12 cellular contexts compared by ENCODE assay signal in the genomic region with DNA sequence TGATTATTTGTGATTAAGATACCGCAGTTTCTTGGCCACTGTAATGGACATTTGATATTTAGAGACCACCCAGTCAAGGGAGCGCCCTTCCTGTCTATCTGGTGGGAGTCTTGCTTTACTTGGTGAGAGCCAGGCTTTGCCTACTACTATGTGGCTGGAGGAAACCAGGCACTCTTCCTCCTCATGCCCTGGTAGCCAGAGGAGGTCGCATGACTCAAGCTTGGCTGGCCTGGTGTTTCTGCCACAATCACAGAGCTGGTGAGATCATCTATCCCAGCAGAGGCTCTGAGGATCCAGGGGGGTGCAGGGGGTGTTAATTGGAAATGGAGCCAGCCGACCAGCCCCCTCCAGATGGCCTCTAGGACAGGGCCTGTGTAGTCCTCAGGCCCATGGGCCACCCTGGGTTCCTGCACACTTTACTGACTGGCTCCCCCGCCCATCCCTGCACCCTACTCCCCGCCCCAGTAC. TPM values are rescaled to one million over a fixed set of nuclear protein-coding genes. Genes with fewer than 3 reads are reported as not detected.
DNase-seq lines count a peak whose midpoint lies in the region; ATAC-seq and TF ChIP-seq lines count a peak whose summit lies in the region.
"Had no signal": no experiment of that assay in that cellular context is flagged by ENCODE, and none has a peak within 500 bp of the region (broad histone marks: within the 10 kb centered on the region; RNA-seq: fewer than 3 reads in every experiment).

No MANE protein-coding gene starts in this region.

- peaks cover 11% of the 10 kb centered on the region for H3K4me1 Mint-ChIP-seq in Calu3 (ENCODE audit: low read depth, unreplicated experiment)

- H3K27me3 Mint-ChIP-seq in Calu3 (ENCODE audit: unreplicated experiment) = peaks cover under 1% of the 10 kb centered on the region
- H3K27me3 Mint-ChIP-seq: natural killer cell treated with Interleukin-12 subunit alpha and Interleukin-12 subunit beta and Interleukin-15 and Interleukin-18, amount 100 ng/mL, for 72 hours had no signal

- H3K9me3 Mint-ChIP-seq in Calu3 (ENCODE audit: low read depth, unreplicated experiment) = no peaks in the 10 kb centered on the region
- H3K9me3 Mint-ChIP-seq: natural killer cell treated with Interleukin-12 subunit alpha and Interleukin-12 subunit beta and Interleukin-15 and Interleukin-18, amount 100 ng/mL, for 72 hours had no signal

- H3K9me3 ChIP-seq in SJSA1 (replicated peaks) = 0 out of 2 replicates have a peak, but pooled peaks cover 3% of the 10 kb centered on the region

- intact Hi-C loops in Calu3 (cut with micrococcal nuclease; ENCODE audit: unreplicated experiment) = no loop called here

- no TSS peak for BruUV-seq in Calu3 (replicated peaks; lab: Mats Ljungman, UMichigan)

- H3K4me3 ChIP-seq in SJSA1 = no peak overlapping the region

- peak; percentile 44 for DNase-seq in Calu3
- DNase-seq in SJSA1 (ENCODE audit: low read depth in 1 of 2, low spot score in 2 of 2) = peak; percentile 74 to 85
- peak; percentile 48 for DNase-seq in fibroblast of the conjunctiva (ENCODE audit: low read depth)
- DNase-seq in putamen (ENCODE audit: low spot score) = peak; percentile 84
- no peak for DNase-seq in activated CD8-positive, alpha-beta memory T cell treated with anti-CD3 and anti-CD28 coated beads for 24 hours
- no peak for DNase-seq in OCI-M1 (lab: John Stamatoyannopoulos, UW)
- no peak for DNase-seq in NCI-H128 (lab: John Stamatoyannopoulos, UW; ENCODE audit: unreplicated experiment)
- DNase-seq: Caco-2, NCI-H1105 treated with DMSO at 0.1 percent for 48 hours had no signal

- peak overlapping the region; percentile 45 for H3K27ac ChIP-seq in SJSA1
- H3K27ac ChIP-seq: epithelial cell of prostate had no signal

- H3K36me3 Mint-ChIP-seq in Calu3 (ENCODE audit: insufficient read depth, unreplicated experiment) = no peaks in the 10 kb centered on the region
- H3K36me3 Mint-ChIP-seq: natural killer cell treated with Interleukin-12 subunit alpha and Interleukin-12 subunit beta and Interleukin-15 and Interleukin-18, amount 100 ng/mL, for 72 hours had no signal

- CTCF ChIA-PET in Calu3 (lab: Charles Lee) = interaction anchor here (1.0 kb wide), 1 partner anchor 44 kb away, joined by 3 read pairs; no protein-coding TSS in a partner anchor

- no peak for TF ChIP-seq CTCF in Calu3 (IDR thresholded peaks at IDR 0.05; ENCODE audit: unreplicated experiment)

- no peak overlapping the region for H3K27ac Mint-ChIP-seq in Calu3 (ENCODE audit: unreplicated experiment)
- H3K27ac Mint-ChIP-seq: natural killer cell treated with Interleukin-12 subunit alpha and Interleukin-12 subunit beta and Interleukin-15 and Interleukin-18, amount 100 ng/mL, for 72 hours had no signal

- ATAC-seq in GM19395 (IDR thresholded peaks at IDR 0.05; ENCODE audit: unreplicated experiment) = no peak
- ATAC-seq: natural killer cell treated with Interleukin-12 subunit alpha and Interleukin-12 subunit beta and Interleukin-15 and Interleukin-18, amount 100 ng/mL, for 72 hours had no signal

- H3K27me3 ChIP-seq in SJSA1 (replicated peaks) = no peaks in the 10 kb centered on the region

- peaks cover 41% of the 10 kb centered on the region for H3K4me1 ChIP-seq in SJSA1 (replicated peaks)

- no peaks in the 10 kb centered on the region for H3K36me3 ChIP-seq in SJSA1

- H3K4me3 Mint-ChIP-seq in Calu3 (ENCODE audit: low read depth, unreplicated experiment) = no peak overlapping the region
- H3K4me3 Mint-ChIP-seq: natural killer cell treated with Interleukin-12 subunit alpha and Interleukin-12 subunit beta and Interleukin-15 and Interleukin-18, amount 100 ng/mL, for 72 hours had no signal

RNA-seq across cellular contexts. Expression of a gene that starts 46.8 kb away (rescaled TPM):
- 52.8 and 54.7 TPM in 2 replicates for total RNA-seq in Calu3 (2022)
- 68.6 and 76.5 TPM in 2 replicates for total RNA-seq in SJSA1 (2014; rRNA removed; shearing (Covaris generic))

Comparison
In these comparisons a context has a peak if more than half of its experiments do, and no peak if none do; other contexts are left out.
1. DNase-seq: peak in Calu3 (single experiment), SJSA1 (2 of 2), fibroblast of the conjunctiva (single experiment) and putamen (single experiment); none in activated CD8-positive, alpha-beta memory T cell treated with anti-CD3 and anti-CD28 coated beads for 24 hours (single experiment), OCI-M1 (single experiment) and NCI-H128 (single experiment).